8 cellular contexts compared by ENCODE assay signal in genomic region chr1:23531695-23532094, GRCh38. TPM values are rescaled to one million over a fixed set of nuclear protein-coding genes. Genes with fewer than 3 reads are reported as not detected.
DNase-seq lines count a peak whose midpoint lies in the region; TF ChIP-seq lines count a peak whose summit lies in the region.

No MANE protein-coding gene starts in this region.

- CTCF ChIA-PET in mammary epithelial cell (lab: Charles Lee; ENCODE audit: low non-redundant PET): interaction anchor here (0.9 kb wide), 1 partner anchor 8 kb away, joined by 7 read pairs; no protein-coding TSS in a partner anchor

- no peaks in the 10 kb centered on the region for H4K20me1 ChIP-seq in mammary epithelial cell (ENCODE audit: insufficient read depth, low read length)

- TF ChIP-seq CTCF in C4-2B (conservative IDR thresholded peaks at IDR 0.05) (no peak), mammary epithelial cell (conservative IDR thresholded peaks at IDR 0.05 in 1 of 2, IDR thresholded peaks at IDR 0.05 in 1 of 2; ENCODE audit: extremely low read depth in 1 of 2, insufficient read depth in 1 of 2, low read depth in 1 of 2, low read length in 2 of 2) (no peak), nephron progenitor cell (IDR thresholded peaks at IDR 0.05) (no peak)

- H3K27me3 ChIP-seq in mammary epithelial cell (ENCODE audit: insufficient read depth, low read length): no peaks in the 10 kb centered on the region

- H3K4me3 ChIP-seq in mammary epithelial cell (replicated peaks in 1 of 3; ENCODE audit: insufficient read depth in 1 of 3, low read depth in 2 of 3, low read length in 3 of 3): peak overlapping the region in 1 of 3 experiments; percentile 20

- BruUV-seq in mammary epithelial cell (replicated peaks; lab: Mats Ljungman, UMichigan): no TSS peak

- H3K27me3 Mint-ChIP-seq in IgD-negative memory B cell: no peaks in the 10 kb centered on the region
- H3K27me3 Mint-ChIP-seq in nephron progenitor cell (ENCODE audit: low read depth, poor library complexity): peaks cover 32% of the 10 kb centered on the region

- H3K4me1 Mint-ChIP-seq in IgD-negative memory B cell: peaks cover 50 to 60% (median 51%) of the 10 kb centered on the region in 3 donors
- peaks cover 35% of the 10 kb centered on the region for H3K4me1 Mint-ChIP-seq in nephron progenitor cell

- H3K4me2 ChIP-seq in mammary epithelial cell (ENCODE audit: insufficient read depth, low read depth, low read length): peak overlapping the region; percentile 77

- intact Hi-C loops in mammary epithelial cell (cut with micrococcal nuclease): no loop called here

- H2AFZ ChIP-seq in mammary epithelial cell (ENCODE audit: low read depth, low read length): peak overlapping the region; percentile 85

- H3K9me3 ChIP-seq in mammary epithelial cell (replicated peaks; ENCODE audit: insufficient read depth, low read length): no peaks in the 10 kb centered on the region

- peaks cover 34% of the 10 kb centered on the region for H3K4me1 ChIP-seq in mammary epithelial cell (ENCODE audit: insufficient read depth, low read length)

- WGBS in mammary epithelial cell (ENCODE audit: low coverage, missing lambda C conversion rate): 71% methylated on average over 3 of the region's 3 CpGs

- H3K9ac ChIP-seq in mammary epithelial cell (ENCODE audit: insufficient read depth, low read length): no peak overlapping the region

- H3K9me3 Mint-ChIP-seq in IgD-negative memory B cell (no peaks in the 10 kb centered on the region), nephron progenitor cell (no peaks in the 10 kb centered on the region)

- H3K79me2 ChIP-seq in mammary epithelial cell (ENCODE audit: insufficient read depth, low read length): no peaks in the 10 kb centered on the region

- dilution Hi-C loops in mammary epithelial cell (cut with HindIII; ENCODE audit: low sequenced_read_pairs): no loop called here

- in situ Hi-C loops in mammary epithelial cell (cut with MboI; ENCODE audit: low sequenced_read_pairs in 2 of 2): loop anchor here in 1 of 2 donors (5.0 to 25.0 kb wide), 3 partner anchors 34 to 554 kb away; no protein-coding TSS in a partner anchor

- DNase-seq in mammary epithelial cell (no peak), nephron progenitor cell (no peak), AG08395 (ENCODE audit: low spot score) (no peak), DMS153 treated with DMSO at 0.1 percent for 48 hours (lab: John Stamatoyannopoulos, UW; ENCODE audit: unreplicated experiment) (no peak), dedifferentiated amniotic fluid mesenchymal stem cell (ENCODE audit: extremely low spot score) (no peak), hypothalamus (lab: John Stamatoyannopoulos, UW) (no peak)

- H3K27ac Mint-ChIP-seq in IgD-negative memory B cell: peak overlapping the region in 1 of 3 donors; percentile 67
- no peak overlapping the region for H3K27ac Mint-ChIP-seq in nephron progenitor cell

- H3K36me3 Mint-ChIP-seq in IgD-negative memory B cell (no peaks in the 10 kb centered on the region), nephron progenitor cell (ENCODE audit: low read depth) (no peaks in the 10 kb centered on the region)

- H3K4me3 Mint-ChIP-seq in IgD-negative memory B cell (peak overlapping the region; percentile 48 to 95 (median 92)), nephron progenitor cell (peak overlapping the region; percentile 91)

- no peaks in the 10 kb centered on the region for H3K36me3 ChIP-seq in mammary epithelial cell (ENCODE audit: insufficient read depth, low read length)

- H3K27ac ChIP-seq in C4-2B: peak overlapping the region; percentile 88
- H3K27ac ChIP-seq in mammary epithelial cell (ENCODE audit: insufficient read depth, low read depth, low read length): no peak overlapping the region

RNA-seq across cellular contexts. Expression of gene E2F2, which starts 0.7 kb away (rescaled TPM):
- 2.2 TPM for polyA plus RNA-seq in IgD-negative memory B cell
- total RNA-seq in mammary epithelial cell: 1 to 10 TPM in 1 of 2 donors, under 1 TPM in 1; 0.17 to 2.2 TPM
- 0.44 TPM for polyA plus RNA-seq in mammary epithelial cell
- 3.1 TPM for polyA minus RNA-seq in mammary epithelial cell

RNA-seq across cellular contexts. Expression of gene ID3, which starts 27.6 kb away (rescaled TPM):
- 74.0 TPM for polyA plus RNA-seq in IgD-negative memory B cell
- total RNA-seq in mammary epithelial cell: 10 to 100 TPM; 53.6 to 53.8 TPM
- 31.7 TPM for polyA plus RNA-seq in mammary epithelial cell
- polyA minus RNA-seq in mammary epithelial cell: 22.4 TPM

RNA-seq across cellular contexts. Expression of gene ASAP3, which starts 47.7 kb away (rescaled TPM):
- polyA plus RNA-seq in IgD-negative memory B cell: 0.66 TPM
- total RNA-seq in mammary epithelial cell: 10 to 100 TPM; 11.8 to 22.0 TPM
- polyA plus RNA-seq in mammary epithelial cell: 11.1 TPM
- polyA minus RNA-seq in mammary epithelial cell: 24.1 TPM
